Comparison of ENCODE assay signal across 1 cellular context in genomic region chr17:40344321-40345160, GRCh38.
TF ChIP-seq lines count a peak whose summit lies in the region.

No MANE protein-coding gene starts in this region.

TF ChIP-seq in HepG2, 621 proteins besides CTCF, POLR2A, EP300 and RAD21 (continued from another document and continues in another):
- no peak for TF ChIP-seq FUBP1 (CRISPR knock-in tag; IDR thresholded peaks at IDR 0.05; ENCODE audit: borderline replicate concordance)
- no peak for TF ChIP-seq ZNF577 (CRISPR knock-in tag; IDR thresholded peaks at IDR 0.05; ENCODE audit: borderline replicate concordance, low read depth)
- TF ChIP-seq DBP (CRISPR knock-in tag; IDR thresholded peaks at IDR 0.05; ENCODE audit: not compliant biosample characterization): no peak
- no peak for TF ChIP-seq SMC3 (IDR thresholded peaks at IDR 0.05; ENCODE audit: low read length)
- TF ChIP-seq ZNF101 (CRISPR knock-in tag; IDR thresholded peaks at IDR 0.05; ENCODE audit: borderline replicate concordance, low read depth): no peak
- TF ChIP-seq HNRNPH1 (optimal IDR thresholded peaks at IDR 0.05; ENCODE audit: low read depth, low read length): no peak
- peak; percentile 22; the same call in 1 of the 2 replicates for TF ChIP-seq ZBTB42 (CRISPR knock-in tag; IDR thresholded peaks at IDR 0.05)
- 0 out of 2 replicates have a peak, but pooled peaks have one; percentile 5 for TF ChIP-seq SOX13 (IDR thresholded peaks at IDR 0.05)
- no peak for TF ChIP-seq SOX13 (CRISPR knock-in tag; conservative IDR thresholded peaks at IDR 0.05 in 1 of 2, IDR thresholded peaks at IDR 0.05 in 1 of 2)
- peak; percentile 26; the same call in 1 of the 2 replicates for TF ChIP-seq RXRA (CRISPR knock-in tag; IDR thresholded peaks at IDR 0.05)
- no peak; the same call in 1 of the 2 replicates for TF ChIP-seq SALL1 (CRISPR knock-in tag; IDR thresholded peaks at IDR 0.05)
- no peak for TF ChIP-seq GATAD2A (CRISPR knock-in tag; IDR thresholded peaks at IDR 0.05)
- TF ChIP-seq TSC22D2 (CRISPR knock-in tag; IDR thresholded peaks at IDR 0.05; ENCODE audit: borderline replicate concordance): no peak
- no peak for TF ChIP-seq KDM1A (CRISPR knock-in tag; IDR thresholded peaks at IDR 0.05)
- 0 out of 2 replicates have a peak, but pooled peaks have one; percentile 41 for TF ChIP-seq ZNF124 (CRISPR knock-in tag; IDR thresholded peaks at IDR 0.05)
- no peak for TF ChIP-seq ZNF552 (CRISPR knock-in tag; IDR thresholded peaks at IDR 0.05; ENCODE audit: borderline replicate concordance)
- TF ChIP-seq ZBTB38 (CRISPR knock-in tag; IDR thresholded peaks at IDR 0.05): no peak
- TF ChIP-seq ZC3H13 (CRISPR knock-in tag; IDR thresholded peaks at IDR 0.05): no peak
- TF ChIP-seq ZNF33B (CRISPR knock-in tag; IDR thresholded peaks at IDR 0.05): 0 out of 2 replicates have a peak, but pooled peaks have one; percentile 14
- TF ChIP-seq SATB2 (CRISPR knock-in tag; IDR thresholded peaks at IDR 0.05): no peak
- TF ChIP-seq FLYWCH1 (CRISPR knock-in tag; IDR thresholded peaks at IDR 0.05): 0 out of 2 replicates have a peak, but pooled peaks have one; percentile 37
- 0 out of 2 replicates have a peak, but pooled peaks have one; percentile 15 for TF ChIP-seq ZNF557 (CRISPR knock-in tag; IDR thresholded peaks at IDR 0.05)
- TF ChIP-seq GLI4 (CRISPR knock-in tag; IDR thresholded peaks at IDR 0.05; ENCODE audit: borderline replicate concordance): no peak
- no peak for TF ChIP-seq MIER2 (CRISPR knock-in tag; IDR thresholded peaks at IDR 0.05)
- no peak for TF ChIP-seq ATF2 (CRISPR knock-in tag; IDR thresholded peaks at IDR 0.05)
- TF ChIP-seq JDP2 (CRISPR knock-in tag; IDR thresholded peaks at IDR 0.05; ENCODE audit: borderline replicate concordance): no peak
- no peak for TF ChIP-seq SAFB2 (CRISPR knock-in tag; IDR thresholded peaks at IDR 0.05; ENCODE audit: borderline replicate concordance, low read depth)
- no peak for TF ChIP-seq KMT2A (CRISPR knock-in tag; IDR thresholded peaks at IDR 0.05)
- TF ChIP-seq ZNF569 (CRISPR knock-in tag; IDR thresholded peaks at IDR 0.05; ENCODE audit: borderline replicate concordance): no peak
- no peak for TF ChIP-seq MEF2D (CRISPR knock-in tag; IDR thresholded peaks at IDR 0.05)
- TF ChIP-seq TEAD3 (CRISPR knock-in tag; optimal IDR thresholded peaks at IDR 0.05; ENCODE audit: borderline replicate concordance): no peak
- TF ChIP-seq ZBTB7A (CRISPR knock-in tag; IDR thresholded peaks at IDR 0.05): 0 out of 2 replicates have a peak, but pooled peaks have one; percentile 16
- no peak for TF ChIP-seq RNF219 (CRISPR knock-in tag; IDR thresholded peaks at IDR 0.05)
- TF ChIP-seq ZNF687 (CRISPR knock-in tag; IDR thresholded peaks at IDR 0.05): no peak
- TF ChIP-seq NKX3-1 (CRISPR knock-in tag; IDR thresholded peaks at IDR 0.05): no peak
- no peak for TF ChIP-seq MLLT10 (CRISPR knock-in tag; IDR thresholded peaks at IDR 0.05)
- no peak for TF ChIP-seq KDM5B (CRISPR knock-in tag; IDR thresholded peaks at IDR 0.05; ENCODE audit: borderline replicate concordance)
- TF ChIP-seq ZNF430 (CRISPR knock-in tag; IDR thresholded peaks at IDR 0.05): no peak
- TF ChIP-seq ZNF670 (CRISPR knock-in tag; IDR thresholded peaks at IDR 0.05; ENCODE audit: borderline replicate concordance): 0 out of 2 replicates have a peak, but pooled peaks have one; percentile 3
- 0 out of 2 replicates have a peak, but pooled peaks have one; percentile 15 for TF ChIP-seq CCDC6 (CRISPR knock-in tag; IDR thresholded peaks at IDR 0.05)
- peak; percentile 26; the same call in 1 of the 2 replicates for TF ChIP-seq FOXA3 (CRISPR knock-in tag; IDR thresholded peaks at IDR 0.05)
- no peak for TF ChIP-seq MATR3 (CRISPR knock-in tag; IDR thresholded peaks at IDR 0.05)
- 0 out of 2 replicates have a peak, but pooled peaks have one; percentile 11 for TF ChIP-seq ZNF280D (CRISPR knock-in tag; IDR thresholded peaks at IDR 0.05)
- no peak; the same call in 1 of the 2 replicates for TF ChIP-seq TGIF2 (CRISPR knock-in tag; IDR thresholded peaks at IDR 0.05)
- peak; percentile 18; the same call in 1 of the 2 replicates for TF ChIP-seq ZNF724P (CRISPR knock-in tag; IDR thresholded peaks at IDR 0.05; ENCODE audit: borderline replicate concordance)
- TF ChIP-seq POGK (CRISPR knock-in tag; conservative IDR thresholded peaks at IDR 0.05): peak; percentile 60
- TF ChIP-seq ERF (CRISPR knock-in tag; IDR thresholded peaks at IDR 0.05): no peak
- TF ChIP-seq CREM (IDR thresholded peaks at IDR 0.05): no peak
- TF ChIP-seq CREM (CRISPR knock-in tag; IDR thresholded peaks at IDR 0.05): no peak
- TF ChIP-seq SP4 (CRISPR knock-in tag; IDR thresholded peaks at IDR 0.05): peak; percentile 61; the same call in 1 of the 2 replicates
- TF ChIP-seq ZNF703 (CRISPR knock-in tag; IDR thresholded peaks at IDR 0.05; ENCODE audit: borderline replicate concordance): no peak
- TF ChIP-seq MAF1 (CRISPR knock-in tag; IDR thresholded peaks at IDR 0.05; ENCODE audit: borderline replicate concordance): no peak
- no peak for TF ChIP-seq NR2F6 (IDR thresholded peaks at IDR 0.05)
- no peak for TF ChIP-seq NR2F6 (CRISPR knock-in tag; IDR thresholded peaks at IDR 0.05)
- TF ChIP-seq ZNF232 (CRISPR knock-in tag; IDR thresholded peaks at IDR 0.05; ENCODE audit: borderline replicate concordance): no peak
